In genomic region chr10:118412918-118413317, GRCh38 we compare ENCODE assay signal across 1 cellular context.
TF ChIP-seq lines count a peak whose summit lies in the region.

No MANE protein-coding gene starts in this region.

TF ChIP-seq in HepG2, 621 proteins besides CTCF, POLR2A, EP300 and RAD21 (continued from another document):
- no peak for TF ChIP-seq E2F1 (CRISPR knock-in tag; IDR thresholded peaks at IDR 0.05)
- TF ChIP-seq GMEB2 (CRISPR knock-in tag; IDR thresholded peaks at IDR 0.05; ENCODE audit: low read depth): no peak
TF ChIP-seq in HepG2: peak in this region for 0.
